In genomic region chr2:235981629-235982028, GRCh38 we compare ENCODE assay signal across 1 cellular context.
TF ChIP-seq lines count a peak whose summit lies in the region.

No MANE protein-coding gene starts in this region.

TF ChIP-seq in WTC11, 78 proteins besides CTCF, POLR2A, EP300 and RAD21 (continued from another document):
- TF ChIP-seq CDX4 (CRISPR knock-in tag; IDR thresholded peaks at IDR 0.05; ENCODE audit: borderline replicate concordance), result no peak
- no peak for TF ChIP-seq STAT6 (CRISPR knock-in tag; conservative IDR thresholded peaks at IDR 0.05; ENCODE audit: low read depth)
- TF ChIP-seq ZNF423 (CRISPR knock-in tag; IDR thresholded peaks at IDR 0.05), result no peak
- no peak for TF ChIP-seq E2F4 (CRISPR knock-in tag; IDR thresholded peaks at IDR 0.05; ENCODE audit: borderline replicate concordance, low read depth)
- no peak for TF ChIP-seq ATF6 (CRISPR knock-in tag; IDR thresholded peaks at IDR 0.05)
TF ChIP-seq in WTC11: peak in this region for 0.
